ENCODE assay signal across 2 cellular contexts in genomic region chr7:43904533-43905208, GRCh38.
TF ChIP-seq lines count a peak whose summit lies in the region.

No MANE protein-coding gene starts in this region.

TF ChIP-seq in SK-N-SH, 30 proteins besides CTCF, POLR2A, EP300 and RAD21 (continued from another document):
- no peak for TF ChIP-seq USF2 (IDR thresholded peaks at IDR 0.05; ENCODE audit: borderline replicate concordance, low read depth, low read length)
- no peak for TF ChIP-seq ZBTB33 (IDR thresholded peaks at IDR 0.05; ENCODE audit: borderline replicate concordance, low read depth)

TF ChIP-seq in SK-N-SH treated with all-trans-retinoic acid at 6 μM for 48 hours, 23 proteins besides CTCF, POLR2A, EP300 and RAD21:
- TF ChIP-seq TSHZ2 (CRISPR knock-in tag; IDR thresholded peaks at IDR 0.05): no peak
- no peak for TF ChIP-seq PATZ1 (CRISPR knock-in tag; IDR thresholded peaks at IDR 0.05; ENCODE audit: borderline replicate concordance)
- TF ChIP-seq ZNF8 (CRISPR knock-in tag; IDR thresholded peaks at IDR 0.05): no peak
- no peak for TF ChIP-seq ISL1 (CRISPR knock-in tag; IDR thresholded peaks at IDR 0.05)
- TF ChIP-seq OSR1 (CRISPR knock-in tag; IDR thresholded peaks at IDR 0.05): no peak
- no peak for TF ChIP-seq PPARA (CRISPR knock-in tag; IDR thresholded peaks at IDR 0.05; ENCODE audit: borderline replicate concordance)
- TF ChIP-seq CREB5 (CRISPR knock-in tag; IDR thresholded peaks at IDR 0.05; ENCODE audit: low read depth): no peak
